24 cellular contexts compared by ENCODE assay signal in genomic region chr16:49287572-49287971, GRCh38. TPM values are rescaled to one million over a fixed set of nuclear protein-coding genes. Genes with fewer than 3 reads are reported as not detected.
DNase-seq lines count a peak whose midpoint lies in the region; ATAC-seq and TF ChIP-seq lines count a peak whose summit lies in the region.
"Had no signal": no experiment of that assay in that cellular context is flagged by ENCODE, and none has a peak within 500 bp of the region (broad histone marks: within the 10 kb centered on the region; RNA-seq: fewer than 3 reads in every experiment).

No MANE protein-coding gene starts in this region.

- H2AK5ac ChIP-seq in mesendoderm (ENCODE audit: low read length), result no peak overlapping the region

- H2BK120ac ChIP-seq in mesendoderm (ENCODE audit: low read depth, low read length), result no peak overlapping the region

- H3K23ac ChIP-seq in mesendoderm (ENCODE audit: low read length), result no peak overlapping the region

- peaks cover 12% of the 10 kb centered on the region for H4K20me1 ChIP-seq in GM23338 (replicated peaks; ENCODE audit: insufficient read depth)

- H3K27me3 ChIP-seq in GM23338 (ENCODE audit: insufficient read depth) (peaks cover 46% of the 10 kb centered on the region), WERI-Rb-1 (ENCODE audit: insufficient read depth, low read depth, severe bottlenecking) (no peaks in the 10 kb centered on the region), endodermal cell (ENCODE audit: control insufficient read depth, insufficient read depth, low read length, poor library complexity, severe bottlenecking) (peaks cover 50% of the 10 kb centered on the region), mesendoderm (ENCODE audit: insufficient read depth, low read length, poor library complexity) (no peaks in the 10 kb centered on the region), tibial artery (peaks cover 0 to 43% of the 10 kb centered on the region in 2 donors)
- H3K27me3 ChIP-seq: BE2C had no signal

- H3K56ac ChIP-seq in mesendoderm (ENCODE audit: low read length), result no peak overlapping the region

- H3K36me3 Mint-ChIP-seq in GM23338 (ENCODE audit: low read depth) (no peaks in the 10 kb centered on the region; the same call in 2 of the 3 replicates), endodermal cell (ENCODE audit: low read depth) (no peaks in the 10 kb centered on the region)
- H3K36me3 Mint-ChIP-seq: CD4-positive, CD25-positive, alpha-beta regulatory T cell; CD8-positive, alpha-beta memory T cell had no signal

- H4K8ac ChIP-seq in mesendoderm (ENCODE audit: low read depth, low read length), result no peak overlapping the region

- TF ChIP-seq CTCF in GM23338 (conservative IDR thresholded peaks at IDR 0.05; ENCODE audit: low read depth in 2 of 2) (peak; percentile 38 to 69; a peak in 3 of 4 replicates), WERI-Rb-1 (IDR thresholded peaks at IDR 0.05; ENCODE audit: low read depth, low read length) (peak; percentile 25; the same call in 1 of the 2 replicates), endodermal cell (conservative IDR thresholded peaks at IDR 0.05) (peak; percentile 34), tibial artery (IDR thresholded peaks at IDR 0.05) (no peak)

- no peak overlapping the region for H2AFZ ChIP-seq in GM23338

- 13 to 21% methylated on average over 1 to 3 of the region's 3 CpGs for WGBS in endodermal cell (ENCODE audit: insufficient coverage in 1 of 2, insufficient read length in 1 of 2), 2 experiments
- WGBS in mesendoderm (ENCODE audit: extremely low coverage, insufficient coverage, low lambda C conversion rate), result no CpG with 5 or more reads among the region's 3 CpGs

- intact Hi-C loops in tibial artery (cut with DNase I; ENCODE audit: low total_unique reads), result no loop called here

- no peak overlapping the region for H3K4me2 ChIP-seq in GM23338
- no peak overlapping the region for H3K4me2 ChIP-seq in mesendoderm (ENCODE audit: low read length)

- no peaks in the 10 kb centered on the region for H3K9me3 ChIP-seq in WERI-Rb-1 (ENCODE audit: severe bottlenecking)
- H3K9me3 ChIP-seq in endodermal cell (ENCODE audit: control insufficient read depth, low read length), result no peaks in the 10 kb centered on the region
- H3K9me3 ChIP-seq in tibial artery, result no peaks in the 10 kb centered on the region
- H3K9me3 ChIP-seq: BE2C had no signal

- no peaks in the 10 kb centered on the region for H3K79me1 ChIP-seq in mesendoderm (ENCODE audit: low read length)

- H3K36me3 ChIP-seq in GM23338 (ENCODE audit: insufficient read depth), result no peaks in the 10 kb centered on the region
- H3K36me3 ChIP-seq in WERI-Rb-1, result no peaks in the 10 kb centered on the region; the same call in 1 of the 2 replicates
- no peaks in the 10 kb centered on the region for H3K36me3 ChIP-seq in endodermal cell (ENCODE audit: control insufficient read depth, insufficient read depth, low read length)
- H3K36me3 ChIP-seq in mesendoderm (ENCODE audit: control insufficient read depth, insufficient read depth, low read length), result no peaks in the 10 kb centered on the region
- no peaks in the 10 kb centered on the region for H3K36me3 ChIP-seq in tibial artery
- H3K36me3 ChIP-seq: BE2C had no signal

- no peak overlapping the region for H2BK5ac ChIP-seq in mesendoderm (ENCODE audit: low read length)

- no peaks in the 10 kb centered on the region for H3K9me2 ChIP-seq in GM23338 (ENCODE audit: insufficient read depth)

- H3K27me3 Mint-ChIP-seq in GM23338 (ENCODE audit: insufficient read depth, low read depth, poor library complexity), result peaks cover 31% of the 10 kb centered on the region
- H3K27me3 Mint-ChIP-seq in endodermal cell (ENCODE audit: insufficient read depth), result peaks cover 46% of the 10 kb centered on the region

- no peak overlapping the region for H3K9ac ChIP-seq in endodermal cell (ENCODE audit: extremely low read depth, low read length, poor library complexity, severe bottlenecking)
- no peak overlapping the region for H3K9ac ChIP-seq in mesendoderm (ENCODE audit: low read length)

- peak; percentile 60 for ATAC-seq in GM23338
- ATAC-seq: K562 had no signal

- no peaks in the 10 kb centered on the region for H3K9me3 Mint-ChIP-seq in GM23338
- no peaks in the 10 kb centered on the region for H3K9me3 Mint-ChIP-seq in endodermal cell

- H3K4me3 ChIP-seq in GM23338, result no peak overlapping the region
- no peak overlapping the region for H3K4me3 ChIP-seq in WERI-Rb-1 (ENCODE audit: low read depth, low read length)
- H3K4me3 ChIP-seq in endodermal cell (ENCODE audit: low read length), result no peak overlapping the region
- no peak overlapping the region for H3K4me3 ChIP-seq in mesendoderm (ENCODE audit: low read length)
- H3K4me3 ChIP-seq in tibial artery, result no peak overlapping the region
- H3K4me3 ChIP-seq: K562 had no signal

- 0 out of 2 replicates have a peak, but pooled peaks cover 3% of the 10 kb centered on the region for H3F3A ChIP-seq in GM23338 (replicated peaks; ENCODE audit: low read depth)

- H3K27ac Mint-ChIP-seq in GM23338, result no peak overlapping the region
- no peak overlapping the region for H3K27ac Mint-ChIP-seq in endodermal cell
- H3K27ac Mint-ChIP-seq: CD4-positive, CD25-positive, alpha-beta regulatory T cell; CD8-positive, alpha-beta memory T cell had no signal

- H3K4me3 Mint-ChIP-seq in GM23338 (no peak overlapping the region), endodermal cell (no peak overlapping the region)
- H3K4me3 Mint-ChIP-seq: CD4-positive, CD25-positive, alpha-beta regulatory T cell had no signal

- H3K4me1 Mint-ChIP-seq in GM23338, result peaks cover 16% of the 10 kb centered on the region
- H3K4me1 Mint-ChIP-seq in endodermal cell, result peaks cover 12% of the 10 kb centered on the region

- no peak overlapping the region for H3K4ac ChIP-seq in mesendoderm (ENCODE audit: low read depth, low read length)

- no peak overlapping the region for H3K18ac ChIP-seq in mesendoderm (ENCODE audit: low read length)

- H3K79me2 ChIP-seq in GM23338 (replicated peaks; ENCODE audit: insufficient read depth) (no peaks in the 10 kb centered on the region), mesendoderm (ENCODE audit: control insufficient read depth, insufficient read depth, low read length) (no peaks in the 10 kb centered on the region)

- no peak overlapping the region for H4K5ac ChIP-seq in mesendoderm (ENCODE audit: low read length)

- H3K27ac ChIP-seq in GM23338 (ENCODE audit: low read depth) (no peak overlapping the region), WERI-Rb-1 (no peak overlapping the region), endodermal cell (ENCODE audit: low read depth, low read length) (no peak overlapping the region), mesendoderm (ENCODE audit: low read depth, low read length) (no peak overlapping the region), tibial artery (no peak overlapping the region)
- H3K27ac ChIP-seq: HL-60 had no signal

- no peak overlapping the region for H2BK15ac ChIP-seq in mesendoderm (replicated peaks; ENCODE audit: low read depth)

- H3K4me1 ChIP-seq in GM23338 (ENCODE audit: insufficient read depth), result peaks cover 8% of the 10 kb centered on the region
- peaks cover 11% of the 10 kb centered on the region for H3K4me1 ChIP-seq in endodermal cell (ENCODE audit: control insufficient read depth, insufficient read depth, low read length)
- peaks cover 6% of the 10 kb centered on the region for H3K4me1 ChIP-seq in mesendoderm (ENCODE audit: control insufficient read depth, low read depth, low read length)
- H3K4me1 ChIP-seq in tibial artery, result peaks cover 0 to 10% (median 7%) of the 10 kb centered on the region in 4 donors
- H3K4me1 ChIP-seq: BE2C had no signal

- DNase-seq in GM23338 (ENCODE audit: low spot score), result peak; percentile 55
- peak; percentile 13 for DNase-seq in WERI-Rb-1
- DNase-seq in endodermal cell, result peak; percentile 83
- DNase-seq in mesendoderm, result peak; percentile 84
- no peak for DNase-seq in GM19238 (ENCODE audit: insufficient read length, low spot score)
- no peak for DNase-seq in tibial artery
- DNase-seq in NCI-H1105 treated with DMSO at 0.1 percent for 48 hours (lab: John Stamatoyannopoulos, UW), result no peak
- DNase-seq in HT-29 (ENCODE audit: low spot score), result no peak
- DNase-seq: ACHN; BE2C; C1 segment of cervical spinal cord; CD4-positive, CD25-positive, alpha-beta regulatory T cell; CD8-positive, alpha-beta memory T cell; COR-L47; DMS 273 treated with DMSO at 0.1 percent for 48 hours; DMS53; DND-41; EL; GDM1; GOT3; HCEC 1CT; IMR-90 had no signal

TF ChIP-seq in GM23338, 12 proteins besides CTCF, POLR2A, EP300 and RAD21 (continues in another document):
- TF ChIP-seq ETS1 (IDR thresholded peaks at IDR 0.05) (no peak), CREB1 (CRISPR knock-in tag; IDR thresholded peaks at IDR 0.05; ENCODE audit: low read depth) (no peak), ZNF114 (CRISPR knock-in tag; IDR thresholded peaks at IDR 0.05) (no peak), ZNF331 (CRISPR knock-in tag; IDR thresholded peaks at IDR 0.05; ENCODE audit: low read depth) (no peak), STAT1 (IDR thresholded peaks at IDR 0.05; ENCODE audit: unreplicated experiment) (no peak), JUNB (IDR thresholded peaks at IDR 0.05; ENCODE audit: unreplicated experiment) (no peak)

RNA-seq across cellular contexts. Expression of gene CBLN1, which starts 5.9 kb away (rescaled TPM):
- 6.4 and 13.4 TPM in 2 replicates for total RNA-seq in GM23338 (2014; rRNA removed; shearing (Covaris generic))
- polyA plus RNA-seq in GM23338 (2016; fragmentation: Nextera tagmentation; extraction: Ambion mirVana), result 1.2 and 2.1 TPM in 2 replicates
- total RNA-seq in endodermal cell, result 1 to 10 TPM in 1 of 2 donors, under 1 TPM in 1; 0.15 to 1.3 TPM
- 15.0 TPM for polyA plus RNA-seq in endodermal cell (2013, experiment 1 of 2)
- 19.2 TPM for polyA plus RNA-seq in endodermal cell (2013, experiment 2 of 2)
- 12.0 TPM for polyA plus RNA-seq in mesendoderm (2013, experiment 1 of 2)
- polyA plus RNA-seq in mesendoderm (2013, experiment 2 of 2), result 11.7 TPM
- 0.39 and 2.5 TPM in 2 replicates for total RNA-seq in HT-29 (2014; rRNA removed; shearing (Covaris generic))
- total RNA-seq: CD4-positive, CD25-positive, alpha-beta regulatory T cell; CD8-positive, alpha-beta memory T cell; IMR-90; K562 had no signal
- polyA plus RNA-seq: CD4-positive, CD25-positive, alpha-beta regulatory T cell; CD8-positive, alpha-beta memory T cell; IMR-90; K562 had no signal

Comparison
In these comparisons a context has a peak if more than half of its experiments do, and no peak if none do; other contexts are left out.
1. DNase-seq: peak in GM23338 (single experiment), WERI-Rb-1 (single experiment), endodermal cell (single experiment) and mesendoderm (single experiment); none in GM19238 (single experiment), tibial artery (0 of 2), NCI-H1105 treated with DMSO at 0.1 percent for 48 hours (single experiment) and HT-29 (single experiment).
2. CTCF ChIP-seq: peak in GM23338 (2 of 2), WERI-Rb-1 (single experiment) and endodermal cell (single experiment); none in tibial artery (0 of 2).